In the genomic region with DNA sequence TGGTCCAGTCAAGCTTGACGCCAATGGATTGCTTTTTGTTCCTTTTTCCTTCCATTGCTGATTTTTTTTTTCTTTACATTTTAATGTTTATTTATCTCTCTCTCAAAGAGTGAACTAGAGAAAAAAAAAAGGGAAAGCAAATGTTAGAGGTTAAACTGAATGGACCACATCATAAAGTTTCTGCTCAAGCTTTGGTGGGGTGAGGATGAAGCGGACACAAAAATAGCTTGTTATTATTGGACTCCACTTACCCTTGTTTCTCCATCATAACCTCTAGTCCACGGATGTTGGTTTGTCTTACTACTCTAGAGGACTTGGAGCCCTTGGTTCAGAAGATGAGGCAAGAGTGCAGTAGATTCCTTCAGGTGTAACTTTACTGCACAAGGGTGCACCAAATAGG, we compare ENCODE assay signal across 35 cellular contexts. TPM values are rescaled to one million over a fixed set of nuclear protein-coding genes. Genes with fewer than 3 reads are reported as not detected.
DNase-seq lines count a peak whose midpoint lies in the region; ATAC-seq and TF ChIP-seq lines count a peak whose summit lies in the region.
"Had no signal": no experiment of that assay in that cellular context is flagged by ENCODE, and none has a peak within 500 bp of the region (broad histone marks: within the 10 kb centered on the region; RNA-seq: fewer than 3 reads in every experiment).

No MANE protein-coding gene starts in this region.

- TF ChIP-seq CTCF in astrocyte of the spinal cord (IDR thresholded peaks at IDR 0.05; ENCODE audit: low read depth, low read length) (no peak), choroid plexus epithelial cell (conservative IDR thresholded peaks at IDR 0.05; ENCODE audit: low read depth, low read length) (no peak)

- POLR2A ChIA-PET in naive thymus-derived CD4-positive, alpha-beta T cell (lab: Charles Lee) = interaction anchor here (1.1 kb wide), 1 partner anchor 11 kb away, joined by 3 read pairs; no protein-coding TSS in a partner anchor

- H3K36me3 Mint-ChIP-seq in naive thymus-derived CD4-positive, alpha-beta T cell = peaks cover 4 to 15% (median 4%) of the 10 kb centered on the region in 5 donors
- H3K36me3 Mint-ChIP-seq in T-helper 2 cell treated with Interferon-gamma antibody and Interleukin-4, amounts not matched to agents 5 μg/mL and 100 μg/mL, for 36 hours (ENCODE audit: low read depth) = peaks cover 3% of the 10 kb centered on the region
- H3K36me3 Mint-ChIP-seq: CD4-positive, alpha-beta memory T cell; CD4-positive, CD25-positive, alpha-beta regulatory T cell; CD8-positive, alpha-beta T cell had no signal

- ATAC-seq in naive thymus-derived CD4-positive, alpha-beta T cell = no peak
- ATAC-seq: A549; CD8-positive, alpha-beta T cell had no signal

- H3K4me1 ChIP-seq in naive thymus-derived CD4-positive, alpha-beta T cell (ENCODE audit: control insufficient read depth in 2 of 2, insufficient read depth in 2 of 2, low read length in 2 of 2) = peaks cover 6 to 23% of the 10 kb centered on the region in 2 donors
- H3K4me1 ChIP-seq: A549 had no signal

- peaks cover 27 to 82% (median 55%) of the 10 kb centered on the region in 7 donors for H3K4me1 Mint-ChIP-seq in naive thymus-derived CD4-positive, alpha-beta T cell
- H3K4me1 Mint-ChIP-seq in T-helper 2 cell treated with Interferon-gamma antibody and Interleukin-4, amounts not matched to agents 5 μg/mL and 100 μg/mL, for 36 hours (ENCODE audit: low read depth) = peaks cover 38% of the 10 kb centered on the region

- no peak overlapping the region for H3K27ac ChIP-seq in naive thymus-derived CD4-positive, alpha-beta T cell (ENCODE audit: low read depth, low read length)
- H3K27ac ChIP-seq: 22Rv1; A549; BLaER1; BLaER1 treated with 17β-estradiol and CSF1 and Interleukin-3, amounts not matched to agents 10 nM and 100 nM; C4-2B had no signal

- DNase-seq in astrocyte of the spinal cord (ENCODE audit: low read depth, low spot score) = peak; percentile 63
- peak; percentile 18 for DNase-seq in brain pericyte (ENCODE audit: low read depth, low spot score)
- DNase-seq in choroid plexus epithelial cell (ENCODE audit: low read depth) = peak; percentile 56
- DNase-seq in smooth muscle cell of the brain vasculature (ENCODE audit: low read depth, low spot score) = peak; percentile 49
- no peak for DNase-seq in naive thymus-derived CD4-positive, alpha-beta T cell
- no peak for DNase-seq in iPS-NIHi11 (ENCODE audit: low spot score)
- no peak for DNase-seq in midbrain (lab: John Stamatoyannopoulos, UW)
- DNase-seq in T-helper 2 cell treated with Interferon-gamma antibody and Interleukin-4, amounts not matched to agents 5 μg/mL and 100 μg/mL, for 36 hours (ENCODE audit: low spot score) = no peak
- DNase-seq: 8988T; ACHN; AML-193; BE2C; C1 segment of cervical spinal cord; Caco-2; Calu3; CD4-positive, alpha-beta memory T cell; CD4-positive, alpha-beta T cell; CD4-positive, CD25-positive, alpha-beta regulatory T cell; CD8-positive, alpha-beta memory T cell; CD8-positive, alpha-beta T cell; COR-L47; DMS 273 treated with DMSO at 0.1 percent for 48 hours; DMS153; DMS53; DMS79; DMS79 treated with DMSO at 0.1 percent for 48 hours; DND-41; EL had no signal

- H3K4me3 Mint-ChIP-seq in naive thymus-derived CD4-positive, alpha-beta T cell = no peak overlapping the region
- no peak overlapping the region for H3K4me3 Mint-ChIP-seq in T-helper 2 cell treated with Interferon-gamma antibody and Interleukin-4, amounts not matched to agents 5 μg/mL and 100 μg/mL, for 36 hours
- H3K4me3 Mint-ChIP-seq: B cell; CD14-positive monocyte; CD4-positive, alpha-beta memory T cell; CD4-positive, alpha-beta T cell; CD4-positive, CD25-positive, alpha-beta regulatory T cell; CD8-positive, alpha-beta memory T cell; CD8-positive, alpha-beta T cell had no signal

- in situ Hi-C loops in astrocyte of the spinal cord (cut with HindIII; ENCODE audit: low sequenced_read_pairs) = no loop called here

- CTCF ChIA-PET in naive thymus-derived CD4-positive, alpha-beta T cell (lab: Charles Lee) = no interaction called here

- H3K27me3 ChIP-seq in naive thymus-derived CD4-positive, alpha-beta T cell (ENCODE audit: control insufficient read depth in 2 of 2, insufficient read depth in 2 of 2, low read length in 2 of 2) = no peaks in the 10 kb centered on the region
- H3K27me3 ChIP-seq: BE2C; BLaER1; BLaER1 treated with 17β-estradiol and CSF1 and Interleukin-3, amounts not matched to agents 10 nM and 100 nM had no signal

- intact Hi-C loops in naive thymus-derived CD4-positive, alpha-beta T cell (cut with micrococcal nuclease) = no loop called here

- peak overlapping the region in 1 of 9 donors; percentile 57 for H3K27ac Mint-ChIP-seq in naive thymus-derived CD4-positive, alpha-beta T cell
- H3K27ac Mint-ChIP-seq in T-helper 2 cell treated with Interferon-gamma antibody and Interleukin-4, amounts not matched to agents 5 μg/mL and 100 μg/mL, for 36 hours = no peak overlapping the region
- H3K27ac Mint-ChIP-seq: B cell; CD14-positive monocyte; CD4-positive, alpha-beta memory T cell; CD4-positive, alpha-beta T cell; CD4-positive, CD25-positive, alpha-beta regulatory T cell; CD8-positive, alpha-beta memory T cell; CD8-positive, alpha-beta T cell had no signal

- H3K9me3 ChIP-seq in naive thymus-derived CD4-positive, alpha-beta T cell (ENCODE audit: control insufficient read depth in 2 of 3, low read length in 3 of 3) = no peaks in the 10 kb centered on the region
- H3K9me3 ChIP-seq: A549, BE2C, BLaER1, Caco-2 had no signal

- H3K9me3 Mint-ChIP-seq in naive thymus-derived CD4-positive, alpha-beta T cell = peaks cover 0 to 8% (median 0%) of the 10 kb centered on the region in 11 donors
- H3K9me3 Mint-ChIP-seq in T-helper 2 cell treated with Interferon-gamma antibody and Interleukin-4, amounts not matched to agents 5 μg/mL and 100 μg/mL, for 36 hours = no peaks in the 10 kb centered on the region
- H3K9me3 Mint-ChIP-seq: CD4-positive, alpha-beta T cell; CD8-positive, alpha-beta memory T cell; CD8-positive, alpha-beta T cell had no signal

- no peaks in the 10 kb centered on the region for H3K36me3 ChIP-seq in naive thymus-derived CD4-positive, alpha-beta T cell (ENCODE audit: control insufficient read depth in 2 of 3, insufficient read depth in 3 of 3, low read length in 3 of 3)
- H3K36me3 ChIP-seq: BE2C; BLaER1; BLaER1 treated with 17β-estradiol and CSF1 and Interleukin-3, amounts not matched to agents 10 nM and 100 nM had no signal

- H3K27me3 Mint-ChIP-seq in naive thymus-derived CD4-positive, alpha-beta T cell = peaks cover 0 to 4% (median 0%) of the 10 kb centered on the region in 5 donors
- H3K27me3 Mint-ChIP-seq in T-helper 2 cell treated with Interferon-gamma antibody and Interleukin-4, amounts not matched to agents 5 μg/mL and 100 μg/mL, for 36 hours (ENCODE audit: low read depth) = no peaks in the 10 kb centered on the region
- H3K27me3 Mint-ChIP-seq: CD4-positive, alpha-beta memory T cell; CD4-positive, alpha-beta T cell had no signal

- H3K4me3 ChIP-seq in astrocyte of the spinal cord (ENCODE audit: low read depth, low read length) (no peak overlapping the region), choroid plexus epithelial cell (ENCODE audit: low read depth, low read length) (no peak overlapping the region)
- no peak overlapping the region for H3K4me3 ChIP-seq in naive thymus-derived CD4-positive, alpha-beta T cell (ENCODE audit: low read length)
- H3K4me3 ChIP-seq: A549; BLaER1; BLaER1 treated with 17β-estradiol and CSF1 and Interleukin-3, amounts not matched to agents 10 nM and 100 nM had no signal

RNA-seq across cellular contexts. Expression of gene CERS6, which starts 27.6 kb away (rescaled TPM):
- total RNA-seq in naive thymus-derived CD4-positive, alpha-beta T cell = 10 to 100 TPM; 17.3 to 28.4 (median 20.9) TPM
- 10 to 100 TPM in 1 of 2 donors, 1 to 10 TPM in 1; 9.1 to 15.4 TPM for polyA plus RNA-seq in naive thymus-derived CD4-positive, alpha-beta T cell

Comparison
In these comparisons a context has a peak if more than half of its experiments do, and no peak if none do; other contexts are left out.
1. DNase-seq: peak in astrocyte of the spinal cord (single experiment), brain pericyte (single experiment), choroid plexus epithelial cell (single experiment) and smooth muscle cell of the brain vasculature (single experiment); none in naive thymus-derived CD4-positive, alpha-beta T cell (0 of 9), iPS-NIHi11 (single experiment), midbrain (single experiment) and T-helper 2 cell treated with Interferon-gamma antibody and Interleukin-4, amounts not matched to agents 5 μg/mL and 100 μg/mL, for 36 hours (single experiment).